ENCODE assay signal across 26 cellular contexts in genomic region chr19:6105444-6105843, GRCh38. TPM values are rescaled to one million over a fixed set of nuclear protein-coding genes. Genes with fewer than 3 reads are reported as not detected.
DNase-seq lines count a peak whose midpoint lies in the region; ATAC-seq and TF ChIP-seq lines count a peak whose summit lies in the region.
"Had no signal": no experiment of that assay in that cellular context is flagged by ENCODE, and none has a peak within 500 bp of the region (broad histone marks: within the 10 kb centered on the region; RNA-seq: fewer than 3 reads in every experiment).

No MANE protein-coding gene starts in this region.

- TF ChIP-seq CTCF in coronary artery (IDR thresholded peaks at IDR 0.05) (no peak), tibial artery (IDR thresholded peaks at IDR 0.05) (no peak)

- no peak overlapping the region for H3K4me3 ChIP-seq in NT2/D1 (ENCODE audit: insufficient read length, low read depth)
- no peak overlapping the region for H3K4me3 ChIP-seq in coronary artery
- H3K4me3 ChIP-seq in muscle layer of colon (ENCODE audit: low read depth in 1 of 2, low read length in 2 of 2), result no peak overlapping the region
- H3K4me3 ChIP-seq in tibial artery, result no peak overlapping the region
- H3K4me3 ChIP-seq: prostate gland, spleen, thyroid gland had no signal

- no peak overlapping the region for H3K4me3 Mint-ChIP-seq in stimulated activated naive CD8-positive, alpha-beta T cell treated with anti-CD3 and anti-CD28 coated beads, Interleukin-15, amount 100 ng/mL, for 72 hours

- H3K27ac ChIP-seq in coronary artery, result peak overlapping the region; percentile 55 to 72
- H3K27ac ChIP-seq in muscle layer of colon (ENCODE audit: low read depth, low read length), result peak overlapping the region; percentile 79
- H3K27ac ChIP-seq in tibial artery, result peak overlapping the region; percentile 83 to 98
- H3K27ac ChIP-seq: prostate gland had no signal

- peaks cover 0 to under 1% of the 10 kb centered on the region in 2 donors for H3K9me3 Mint-ChIP-seq in stimulated activated naive CD8-positive, alpha-beta T cell treated with anti-CD3 and anti-CD28 coated beads, Interleukin-15, amount 100 ng/mL, for 72 hours
- H3K9me3 Mint-ChIP-seq: CD8-positive, alpha-beta memory T cell had no signal

- peaks cover 33% of the 10 kb centered on the region for H3K27me3 ChIP-seq in NT2/D1 (ENCODE audit: insufficient read depth, insufficient read length)
- H3K27me3 ChIP-seq in muscle layer of colon (ENCODE audit: control insufficient read depth in 1 of 2, insufficient read depth in 2 of 2, low read length in 2 of 2), result no peaks in the 10 kb centered on the region
- no peaks in the 10 kb centered on the region for H3K27me3 ChIP-seq in tibial artery
- H3K27me3 ChIP-seq: thyroid gland had no signal

- no peak for DNase-seq in NT2/D1 (ENCODE audit: low read depth, low spot score)
- DNase-seq in coronary artery (ENCODE audit: low spot score), result peak; percentile 78
- no peak for DNase-seq in tibial artery
- DNase-seq in posterior vena cava (ENCODE audit: low spot score), result no peak
- DNase-seq in NCI-H446 treated with DMSO at 0.1 percent for 48 hours (lab: John Stamatoyannopoulos, UW), result no peak
- DNase-seq in stimulated activated naive CD8-positive, alpha-beta T cell treated with anti-CD3 and anti-CD28 coated beads, Interleukin-15, amount 100 ng/mL, for 72 hours, result no peak
- DNase-seq: activated CD4-positive, alpha-beta T cell treated with anti-CD3 and anti-CD28 coated beads for 48 hours; activated CD8-positive, alpha-beta memory T cell treated with anti-CD3 and anti-CD28 coated beads, Interleukin-2, amount 50 U/mL, for 48 hours; activated effector memory CD4-positive, alpha-beta T cell treated with anti-CD3 and anti-CD28 coated beads, Interleukin-2, amount 50 U/mL, for 16 hours; amygdala; CD8-positive, alpha-beta memory T cell; Kasumi-1; naive thymus-derived CD8-positive, alpha-beta T cell; NCI-H1105 treated with DMSO at 0.1 percent for 48 hours; spleen; stimulated activated CD8-positive, alpha-beta memory T cell treated with anti-CD3 and anti-CD28 coated beads, Interleukin-4, amount 100 ng/mL, for 48 hours; thyroid gland had no signal

- intact Hi-C loops in tibial artery (cut with DNase I; ENCODE audit: low total_unique reads) (loop anchor here (5.0 kb wide), 1 partner anchor 48 kb away; no protein-coding TSS in a partner anchor), posterior vena cava (cut with DNase I) (loop anchor here in 1 of 2 donors (5.0 kb wide), 1 partner anchor 48 kb away; no protein-coding TSS in a partner anchor)

- H3K27me3 Mint-ChIP-seq in stimulated activated naive CD8-positive, alpha-beta T cell treated with anti-CD3 and anti-CD28 coated beads, Interleukin-15, amount 100 ng/mL, for 72 hours, result no peaks in the 10 kb centered on the region

- no peaks in the 10 kb centered on the region for H3K36me3 ChIP-seq in NT2/D1 (ENCODE audit: insufficient read depth, insufficient read length, low read length)
- H3K36me3 ChIP-seq in muscle layer of colon (ENCODE audit: insufficient read depth, low read length), result peaks cover 5% of the 10 kb centered on the region
- no peaks in the 10 kb centered on the region for H3K36me3 ChIP-seq in tibial artery
- H3K36me3 ChIP-seq: prostate gland, spleen, thyroid gland had no signal

- H3K9ac ChIP-seq in NT2/D1 (ENCODE audit: insufficient read length, low read depth) (peak overlapping the region; percentile 35), muscle layer of colon (ENCODE audit: low read length) (no peak overlapping the region)

- peaks cover 22% of the 10 kb centered on the region for H3K4me1 Mint-ChIP-seq in stimulated activated naive CD8-positive, alpha-beta T cell treated with anti-CD3 and anti-CD28 coated beads, Interleukin-15, amount 100 ng/mL, for 72 hours

- no peak overlapping the region for H3K27ac Mint-ChIP-seq in stimulated activated naive CD8-positive, alpha-beta T cell treated with anti-CD3 and anti-CD28 coated beads, Interleukin-15, amount 100 ng/mL, for 72 hours
- H3K27ac Mint-ChIP-seq: CD8-positive, alpha-beta memory T cell had no signal

- peaks cover 3% of the 10 kb centered on the region for H3K4me1 ChIP-seq in NT2/D1 (ENCODE audit: insufficient read depth, insufficient read length)
- H3K4me1 ChIP-seq in muscle layer of colon (ENCODE audit: insufficient read depth, low read length), result peaks cover 55% of the 10 kb centered on the region
- peaks cover 3 to 66% (median 57%) of the 10 kb centered on the region in 4 donors for H3K4me1 ChIP-seq in tibial artery

- no peaks in the 10 kb centered on the region for H3K9me3 ChIP-seq in NT2/D1 (ENCODE audit: insufficient read depth, low read length)
- H3K9me3 ChIP-seq in muscle layer of colon (ENCODE audit: low read length), result no peaks in the 10 kb centered on the region
- H3K9me3 ChIP-seq in tibial artery, result no peaks in the 10 kb centered on the region
- H3K9me3 ChIP-seq: prostate gland, spleen, thyroid gland had no signal

- ATAC-seq in GM18511 (IDR thresholded peaks at IDR 0.05; ENCODE audit: unreplicated experiment), result no peak
- no peak for ATAC-seq in stimulated activated naive CD8-positive, alpha-beta T cell treated with anti-CD3 and anti-CD28 coated beads, Interleukin-15, amount 100 ng/mL, for 72 hours
- ATAC-seq: naive thymus-derived CD8-positive, alpha-beta T cell; Panc1 had no signal

RNA-seq across cellular contexts. Expression of gene RFX2, which starts 4.9 kb away (rescaled TPM):
- 10 to 100 TPM; 20.7 to 21.7 TPM for total RNA-seq in posterior vena cava

RNA-seq across cellular contexts. Expression of gene ACSBG2, which starts 30.0 kb away (rescaled TPM):
- not detected for total RNA-seq in posterior vena cava
- total RNA-seq: CD8-positive, alpha-beta memory T cell; cerebellum; endothelial cell of umbilical vein; frontal cortex; HT-29; lung microvascular endothelial cell; naive thymus-derived CD8-positive, alpha-beta T cell; spleen had no signal
